30 cellular contexts compared by ENCODE assay signal in the genomic region with DNA sequence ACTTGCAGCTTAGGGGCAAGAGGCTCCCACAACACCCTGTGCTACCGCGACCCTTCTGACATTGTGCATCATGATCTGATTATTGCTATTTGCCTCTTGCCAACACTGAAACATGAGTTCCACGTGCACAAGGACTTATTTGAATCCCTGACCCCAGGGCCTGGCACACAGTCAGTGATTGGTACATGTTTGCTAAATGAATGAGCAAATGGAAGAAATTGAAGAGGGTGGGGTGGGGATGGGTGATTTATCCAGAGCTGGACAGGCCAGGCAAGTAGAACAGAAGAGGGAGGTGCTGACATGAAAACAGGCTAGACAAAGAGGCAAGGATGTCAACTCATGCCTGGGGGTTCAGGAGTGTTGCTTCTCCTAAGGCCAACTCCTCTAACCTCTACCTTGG. TPM values are rescaled to one million over a fixed set of nuclear protein-coding genes. Genes with fewer than 3 reads are reported as not detected.
"Had no signal": no experiment of that assay in that cellular context is flagged by ENCODE, and none has a peak within 500 bp of the region (broad histone marks: within the 10 kb centered on the region; RNA-seq: fewer than 3 reads in every experiment).

No MANE protein-coding gene starts in this region.

- H3K27me3 ChIP-seq: ascending aorta, cardiac muscle cell, SJCRH30 had no signal

- H3K27me3 Mint-ChIP-seq: activated CD4-positive, alpha-beta memory T cell treated with anti-CD3 and anti-CD28 coated beads, Interleukin-2, amount 10 ng/mL, durations not matched to agents 7 days and 5 days; activated CD8-positive, alpha-beta memory T cell treated with anti-CD3 and anti-CD28 coated beads, Interleukin-2, amount 10 ng/mL, durations not matched to agents 7 days and 5 days; activated naive CD4-positive, alpha-beta T cell treated with anti-CD3 and anti-CD28 coated beads, Interleukin-2, amount 10 ng/mL, durations not matched to agents 7 days and 5 days; activated naive CD8-positive, alpha-beta T cell treated with anti-CD3 and anti-CD28 coated beads for 36 hours had no signal

- H3K4me3 Mint-ChIP-seq: activated CD4-positive, alpha-beta memory T cell treated with anti-CD3 and anti-CD28 coated beads, Interleukin-2, amount 10 ng/mL, durations not matched to agents 7 days and 5 days; activated CD8-positive, alpha-beta memory T cell treated with anti-CD3 and anti-CD28 coated beads, Interleukin-2, amount 10 ng/mL, durations not matched to agents 7 days and 5 days; activated naive CD4-positive, alpha-beta T cell treated with anti-CD3 and anti-CD28 coated beads, Interleukin-2, amount 10 ng/mL, durations not matched to agents 7 days and 5 days; activated naive CD8-positive, alpha-beta T cell treated with anti-CD3 and anti-CD28 coated beads for 36 hours had no signal

- H3K27ac ChIP-seq: ascending aorta, cardiac muscle cell, PC-9, SJCRH30, SK-N-MC, WERI-Rb-1 had no signal

- H3K4me3 ChIP-seq: ascending aorta, cardiac muscle cell, K562, PC-9, SJCRH30, SK-N-MC had no signal

- H3K36me3 ChIP-seq: ascending aorta, cardiac muscle cell, SJCRH30, WERI-Rb-1 had no signal

- H3K36me3 Mint-ChIP-seq: activated CD8-positive, alpha-beta memory T cell treated with anti-CD3 and anti-CD28 coated beads, Interleukin-2, amount 10 ng/mL, durations not matched to agents 7 days and 5 days; activated naive CD4-positive, alpha-beta T cell treated with anti-CD3 and anti-CD28 coated beads, Interleukin-2, amount 10 ng/mL, durations not matched to agents 7 days and 5 days had no signal

- H3K9me3 Mint-ChIP-seq: activated CD4-positive, alpha-beta memory T cell treated with anti-CD3 and anti-CD28 coated beads, Interleukin-2, amount 10 ng/mL, durations not matched to agents 7 days and 5 days; activated naive CD4-positive, alpha-beta T cell treated with anti-CD3 and anti-CD28 coated beads, Interleukin-2, amount 10 ng/mL, durations not matched to agents 7 days and 5 days; activated naive CD8-positive, alpha-beta T cell treated with anti-CD3 and anti-CD28 coated beads for 36 hours had no signal

- H3K4me1 ChIP-seq: ascending aorta, SJCRH30 had no signal

- DNase-seq: activated CD4-positive, alpha-beta memory T cell treated with anti-CD3 and anti-CD28 coated beads, Interleukin-2, amount 10 ng/mL, durations not matched to agents 7 days and 5 days; activated CD4-positive, alpha-beta T cell treated with anti-CD3 and anti-CD28 coated beads for 1 hour; activated CD4-positive, alpha-beta T cell treated with anti-CD3 and anti-CD28 coated beads for 48 hours; activated CD4-positive, CD25-positive, alpha-beta regulatory T cell; activated CD8-positive, alpha-beta memory T cell treated with anti-CD3 and anti-CD28 coated beads for 24 hours; activated CD8-positive, alpha-beta memory T cell treated with anti-CD3 and anti-CD28 coated beads, Interleukin-2, amount 10 ng/mL, durations not matched to agents 7 days and 5 days; activated CD8-positive, alpha-beta memory T cell treated with anti-CD3 and anti-CD28 coated beads, Interleukin-2, amount 50 U/mL, for 48 hours; activated effector memory CD4-positive, alpha-beta T cell treated with Interleukin-2 at 50 U/mL for 16 hours; activated naive CD4-positive, alpha-beta T cell treated with anti-CD3 and anti-CD28 coated beads, Interleukin-2, amount 10 ng/mL, durations not matched to agents 7 days and 5 days; activated naive CD8-positive, alpha-beta T cell treated with anti-CD3 and anti-CD28 coated beads for 36 hours; activated T-cell treated with anti-CD3 and anti-CD28 coated beads, Interleukin-2, amount 50 U/mL, for 48 hours; amniotic stem cell; NCI-H1105; NCI-H1417 treated with DMSO at 0.1 percent for 48 hours; NCI-H187 treated with DMSO at 0.1 percent for 48 hours; NCI-H2081; NCI-H2171 treated with DMSO at 0.1 percent for 48 hours; NCI-H226; NCI-H446 treated with DMSO at 0.1 percent for 48 hours; NCI-H524; NCI-H69; PC-9; SHP77; SJCRH30; T1000 had no signal

- H3K27ac Mint-ChIP-seq: activated CD4-positive, alpha-beta memory T cell treated with anti-CD3 and anti-CD28 coated beads, Interleukin-2, amount 10 ng/mL, durations not matched to agents 7 days and 5 days; activated CD8-positive, alpha-beta memory T cell treated with anti-CD3 and anti-CD28 coated beads, Interleukin-2, amount 10 ng/mL, durations not matched to agents 7 days and 5 days; activated naive CD4-positive, alpha-beta T cell treated with anti-CD3 and anti-CD28 coated beads, Interleukin-2, amount 10 ng/mL, durations not matched to agents 7 days and 5 days; activated naive CD8-positive, alpha-beta T cell treated with anti-CD3 and anti-CD28 coated beads for 36 hours had no signal

- H3K9me3 ChIP-seq: ascending aorta, SJCRH30 had no signal

- ATAC-seq: activated CD8-positive, alpha-beta memory T cell treated with anti-CD3 and anti-CD28 coated beads, Interleukin-2, amount 10 ng/mL, durations not matched to agents 7 days and 5 days; K562 had no signal

RNA-seq across cellular contexts. Expression of a gene that starts 36.5 kb away (rescaled TPM):
- total RNA-seq: ascending aorta had no signal

RNA-seq across cellular contexts. Expression of a gene that starts 57.9 kb away (rescaled TPM):
- total RNA-seq: ascending aorta, K562, SJCRH30 had no signal
